9 cellular contexts compared by ENCODE assay signal in genomic region chr3:110815008-110815583, GRCh38.
DNase-seq lines count a peak whose midpoint lies in the region; ATAC-seq and TF ChIP-seq lines count a peak whose summit lies in the region.
"Had no signal": no experiment of that assay in that cellular context is flagged by ENCODE, and none has a peak within 500 bp of the region (broad histone marks: within the 10 kb centered on the region; RNA-seq: fewer than 3 reads in every experiment).

No MANE protein-coding gene starts in this region.

- H3K27me3 Mint-ChIP-seq in activated naive CD8-positive, alpha-beta T cell treated with anti-CD3 and anti-CD28 coated beads, Interleukin-2, amount 50 U/mL, for 24 hours = peaks cover 14% of the 10 kb centered on the region
- H3K27me3 Mint-ChIP-seq in activated naive CD8-positive, alpha-beta T cell treated with anti-CD3 and anti-CD28 coated beads for 36 hours = peaks cover 22% of the 10 kb centered on the region

- peak overlapping the region; percentile 25 for H3K4me3 Mint-ChIP-seq in activated naive CD8-positive, alpha-beta T cell treated with anti-CD3 and anti-CD28 coated beads, Interleukin-2, amount 50 U/mL, for 24 hours
- no peak overlapping the region for H3K4me3 Mint-ChIP-seq in activated naive CD8-positive, alpha-beta T cell treated with anti-CD3 and anti-CD28 coated beads for 36 hours
- H3K4me3 Mint-ChIP-seq: CD14-positive monocyte had no signal

- DNase-seq in activated naive CD8-positive, alpha-beta T cell treated with anti-CD3 and anti-CD28 coated beads, Interleukin-2, amount 50 U/mL, for 24 hours = no peak
- DNase-seq in activated naive CD8-positive, alpha-beta T cell treated with anti-CD3 and anti-CD28 coated beads for 36 hours = no peak
- DNase-seq in fibroblast of peridontal ligament (ENCODE audit: extremely low read depth) (peak; percentile 84), stromal cell of bone marrow (ENCODE audit: low read depth) (peak; percentile 75), NCI-H1417 (lab: John Stamatoyannopoulos, UW) (no peak), pons (ENCODE audit: low spot score) (no peak)

- no peaks in the 10 kb centered on the region for H3K36me3 Mint-ChIP-seq in activated naive CD8-positive, alpha-beta T cell treated with anti-CD3 and anti-CD28 coated beads, Interleukin-2, amount 50 U/mL, for 24 hours (ENCODE audit: low read depth)
- no peaks in the 10 kb centered on the region for H3K36me3 Mint-ChIP-seq in activated naive CD8-positive, alpha-beta T cell treated with anti-CD3 and anti-CD28 coated beads for 36 hours
- H3K36me3 Mint-ChIP-seq: CD14-positive monocyte had no signal

- peaks cover 12% of the 10 kb centered on the region for H3K4me1 Mint-ChIP-seq in activated naive CD8-positive, alpha-beta T cell treated with anti-CD3 and anti-CD28 coated beads, Interleukin-2, amount 50 U/mL, for 24 hours
- H3K4me1 Mint-ChIP-seq in activated naive CD8-positive, alpha-beta T cell treated with anti-CD3 and anti-CD28 coated beads for 36 hours = peaks cover 11% of the 10 kb centered on the region
- H3K4me1 Mint-ChIP-seq: CD14-positive monocyte had no signal

- H3K9me3 Mint-ChIP-seq in activated naive CD8-positive, alpha-beta T cell treated with anti-CD3 and anti-CD28 coated beads, Interleukin-2, amount 50 U/mL, for 24 hours = no peaks in the 10 kb centered on the region
- H3K9me3 Mint-ChIP-seq in activated naive CD8-positive, alpha-beta T cell treated with anti-CD3 and anti-CD28 coated beads for 36 hours = no peaks in the 10 kb centered on the region

- H3K27ac Mint-ChIP-seq in activated naive CD8-positive, alpha-beta T cell treated with anti-CD3 and anti-CD28 coated beads, Interleukin-2, amount 50 U/mL, for 24 hours = peak overlapping the region; percentile 67
- no peak overlapping the region for H3K27ac Mint-ChIP-seq in activated naive CD8-positive, alpha-beta T cell treated with anti-CD3 and anti-CD28 coated beads for 36 hours
- H3K27ac Mint-ChIP-seq: CD14-positive monocyte had no signal

- no peak for ATAC-seq in activated naive CD8-positive, alpha-beta T cell treated with anti-CD3 and anti-CD28 coated beads, Interleukin-2, amount 50 U/mL, for 24 hours
- peak; percentile 70 for ATAC-seq in SK-N-SH treated with all-trans-retinoic acid at 6 μM for 48 hours
- ATAC-seq in GM21737 (IDR thresholded peaks at IDR 0.05; ENCODE audit: unreplicated experiment) = no peak

TF ChIP-seq in SK-N-SH treated with all-trans-retinoic acid at 6 μM for 48 hours, 23 proteins besides CTCF, POLR2A, EP300 and RAD21:
- TF ChIP-seq TCF4 (CRISPR knock-in tag; IDR thresholded peaks at IDR 0.05; ENCODE audit: borderline replicate concordance) (peak; percentile 63; the same call in 1 of the 2 replicates), BACH2 (CRISPR knock-in tag; IDR thresholded peaks at IDR 0.05; ENCODE audit: borderline replicate concordance) (no peak)

Comparison
In these comparisons a context has a peak if more than half of its experiments do, and no peak if none do; other contexts are left out.
1. DNase-seq: peak in fibroblast of peridontal ligament (single experiment) and stromal cell of bone marrow (single experiment); none in activated naive CD8-positive, alpha-beta T cell treated with anti-CD3 and anti-CD28 coated beads, Interleukin-2, amount 50 U/mL, for 24 hours (single experiment), activated naive CD8-positive, alpha-beta T cell treated with anti-CD3 and anti-CD28 coated beads for 36 hours (single experiment), NCI-H1417 (0 of 3) and pons (single experiment).